1 cellular context compared by ENCODE assay signal in genomic region chrX:119235872-119236598, GRCh38.
TF ChIP-seq lines count a peak whose summit lies in the region.

TSS of gene PGRMC1 (plus strand) at chrX:119236285. CDS start at chrX:119236364, 79 bp downstream.

TF ChIP-seq in K562, 482 proteins besides CTCF, POLR2A, EP300 and RAD21 (continued from another document and continues in another):
- TF ChIP-seq ZMIZ1 (IDR thresholded peaks at IDR 0.05; ENCODE audit: low read depth in 2 of 2, low read length in 2 of 2) (no peak), ZFP36 (IDR thresholded peaks at IDR 0.05; ENCODE audit: low read depth, low read length, partially characterized antibody) (no peak), ZNF584 (CRISPR knock-in tag; IDR thresholded peaks at IDR 0.05; ENCODE audit: low read depth) (no peak), SIN3A (IDR thresholded peaks at IDR 0.05; ENCODE audit: borderline replicate concordance in 2 of 2, control insufficient read depth in 1 of 2, low read depth in 2 of 2, low read length in 2 of 2) (peak in 1 of 2 experiments; percentile 42; a peak in 1 of 4 replicates), ZNF696 (CRISPR knock-in tag; conservative IDR thresholded peaks at IDR 0.05) (no peak), RBM14 (IDR thresholded peaks at IDR 0.05; ENCODE audit: borderline replicate concordance, insufficient read depth, low read depth, low read length) (no peak), FOXK1 (CRISPR knock-in tag; IDR thresholded peaks at IDR 0.05; ENCODE audit: borderline replicate concordance) (no peak), KAT8 (IDR thresholded peaks at IDR 0.05; ENCODE audit: low read depth) (no peak), KLF16 (IDR thresholded peaks at IDR 0.05) (no peak), CREM (IDR thresholded peaks at IDR 0.05; ENCODE audit: low read depth) (peak; percentile 2; the same call in 1 of the 2 replicates), NR2C2 (CRISPR knock-in tag; IDR thresholded peaks at IDR 0.05) (no peak), NR2C2 (tag; IDR thresholded peaks at IDR 0.05) (no peak), ZBTB43 (CRISPR knock-in tag; IDR thresholded peaks at IDR 0.05) (0 out of 2 replicates have a peak, but pooled peaks have one; percentile 31), PML (IDR thresholded peaks at IDR 0.05; ENCODE audit: low read length) (peak; percentile 61; the same call in 1 of the 2 replicates), HNRNPK (IDR thresholded peaks at IDR 0.05; ENCODE audit: low read depth, low read length, poor library complexity, severe bottlenecking) (no peak), ESRRB (CRISPR knock-in tag; IDR thresholded peaks at IDR 0.05; ENCODE audit: borderline replicate concordance) (no peak), ZNF282 (CRISPR knock-in tag; IDR thresholded peaks at IDR 0.05) (no peak), FOS (IDR thresholded peaks at IDR 0.05; ENCODE audit: extremely low read depth, insufficient read length) (no peak), RBBP5 (IDR thresholded peaks at IDR 0.05; ENCODE audit: borderline replicate concordance, insufficient read depth, low read length, poor library complexity, severe bottlenecking) (peak; percentile 42), RBM22 (IDR thresholded peaks at IDR 0.05; ENCODE audit: low read depth, low read length, poor library complexity, severe bottlenecking) (no peak), PTTG1 (tag; IDR thresholded peaks at IDR 0.05; ENCODE audit: low read depth) (no peak), POLR2B (IDR thresholded peaks at IDR 0.05; ENCODE audit: low read depth, partially characterized antibody) (peak; percentile 86), PHF21A (IDR thresholded peaks at IDR 0.05; ENCODE audit: borderline replicate concordance, low read depth) (no peak), PHF8 (IDR thresholded peaks at IDR 0.05; ENCODE audit: borderline replicate concordance, low read length) (peak; percentile 78; the same call in 1 of the 2 replicates), E2F5 (CRISPR knock-in tag; IDR thresholded peaks at IDR 0.05) (no peak), VEZF1 (CRISPR knock-in tag; IDR thresholded peaks at IDR 0.05) (peak; percentile 44), CHCHD3 (CRISPR knock-in tag; IDR thresholded peaks at IDR 0.05) (no peak), POLR2H (tag; IDR thresholded peaks at IDR 0.05; ENCODE audit: low read depth) (peak; percentile 78), HNRNPLL (IDR thresholded peaks at IDR 0.05; ENCODE audit: low read depth, low read length, poor library complexity, severe bottlenecking) (no peak), BMI1 (IDR thresholded peaks at IDR 0.05; ENCODE audit: low read length) (no peak), ARID4B (CRISPR knock-in tag; IDR thresholded peaks at IDR 0.05) (0 out of 2 replicates have a peak, but pooled peaks have one; percentile 23), ZNF511 (CRISPR knock-in tag; IDR thresholded peaks at IDR 0.05) (no peak), SMARCA4 (IDR thresholded peaks at IDR 0.05) (no peak), SAFB2 (IDR thresholded peaks at IDR 0.05; ENCODE audit: borderline replicate concordance, low read depth, low read length, severe bottlenecking) (no peak), GTF3C2 (IDR thresholded peaks at IDR 0.05; ENCODE audit: borderline replicate concordance, extremely low read depth, insufficient read length) (no peak), HDAC8 (tag; IDR thresholded peaks at IDR 0.05) (no peak), RNF2 (IDR thresholded peaks at IDR 0.05) (0 out of 2 replicates have a peak, but pooled peaks have one; percentile 28), NRF1 (conservative IDR thresholded peaks at IDR 0.05 in 1 of 2, IDR thresholded peaks at IDR 0.05 in 1 of 2) (peak; percentile 66 to 73), U2AF2 (optimal IDR thresholded peaks at IDR 0.05; ENCODE audit: low read depth, low read length) (no peak), ZNF263 (CRISPR knock-in tag; IDR thresholded peaks at IDR 0.05; ENCODE audit: borderline replicate concordance) (no peak), SAP30 (IDR thresholded peaks at IDR 0.05; ENCODE audit: borderline replicate concordance, insufficient read depth, low read depth, low read length, poor library complexity, severe bottlenecking) (no peak), ETV1 (tag; conservative IDR thresholded peaks at IDR 0.05; ENCODE audit: low read depth) (no peak), ZNF785 (CRISPR knock-in tag; IDR thresholded peaks at IDR 0.05) (no peak), TAF7 (tag; IDR thresholded peaks at IDR 0.05) (peak; percentile 69; the same call in 1 of the 2 replicates), ZNF12 (CRISPR knock-in tag; IDR thresholded peaks at IDR 0.05) (no peak), NR0B1 (IDR thresholded peaks at IDR 0.05; ENCODE audit: partially characterized antibody) (no peak), HLTF (IDR thresholded peaks at IDR 0.05) (no peak), ZNF445 (CRISPR knock-in tag; IDR thresholded peaks at IDR 0.05; ENCODE audit: low read depth) (no peak), PCBP1 (IDR thresholded peaks at IDR 0.05; ENCODE audit: low read depth, low read length, poor library complexity, severe bottlenecking) (peak; percentile 33), ZNF316 (IDR thresholded peaks at IDR 0.05) (no peak), MBD2 (IDR thresholded peaks at IDR 0.05; ENCODE audit: borderline replicate concordance, low read depth) (peak; percentile 59; the same call in 1 of the 2 replicates), EHMT2 (IDR thresholded peaks at IDR 0.05) (no peak), ATF7 (IDR thresholded peaks at IDR 0.05) (0 out of 2 replicates have a peak, but pooled peaks have one; percentile 22), NFIC (IDR thresholded peaks at IDR 0.05) (peak; percentile 57), CXXC5 (CRISPR knock-in tag; IDR thresholded peaks at IDR 0.05) (peak; percentile 62), NFYB (IDR thresholded peaks at IDR 0.05; ENCODE audit: extremely low read depth, insufficient read length) (no peak), ZNF274 (IDR thresholded peaks at IDR 0.05; ENCODE audit: borderline replicate concordance, low read depth, low read length) (no peak), PHF20 (IDR thresholded peaks at IDR 0.05; ENCODE audit: partially characterized antibody) (peak; percentile 14)
